ENCODE assay signal across 12 cellular contexts in genomic region chr7:74343281-74344127, GRCh38. TPM values are rescaled to one million over a fixed set of nuclear protein-coding genes. Genes with fewer than 3 reads are reported as not detected.
DNase-seq lines count a peak whose midpoint lies in the region; ATAC-seq, FAIRE-seq and TF ChIP-seq lines count a peak whose summit lies in the region.
"Had no signal": no experiment of that assay in that cellular context is flagged by ENCODE, and none has a peak within 500 bp of the region (broad histone marks: within the 10 kb centered on the region; RNA-seq: fewer than 3 reads in every experiment).

No MANE protein-coding gene starts in this region.

- H3K9me1 ChIP-seq in keratinocyte (ENCODE audit: control insufficient read depth, extremely low read depth, insufficient read depth, low read length), result peaks cover 2% of the 10 kb centered on the region

- H3K4me1 Mint-ChIP-seq in WTC11, result no peaks in the 10 kb centered on the region

- H3K27ac ChIP-seq in keratinocyte (ENCODE audit: control insufficient read depth, insufficient read depth, low read length), result no peak overlapping the region
- H3K27ac ChIP-seq: HL-60 had no signal

- 73 to 83% methylated on average over 14 of the region's 14 CpGs for WGBS in lower leg skin, 2 donors

- H3K4me2 ChIP-seq in keratinocyte (ENCODE audit: control insufficient read depth, extremely low read depth, insufficient read depth, low read depth, low read length), result no peak overlapping the region

- H3K27me3 Mint-ChIP-seq in WTC11 (ENCODE audit: low read depth), result no peaks in the 10 kb centered on the region

- ATAC-seq in WTC11 (no peak), GM18498 (IDR thresholded peaks at IDR 0.05; ENCODE audit: unreplicated experiment) (no peak)

- no peaks in the 10 kb centered on the region for H3K9me3 ChIP-seq in keratinocyte (ENCODE audit: control insufficient read depth, low read depth, low read length)

- intact Hi-C loops in lower leg skin (cut with DNase I; ENCODE audit: low total_unique reads), result no loop called here

- no peak overlapping the region for H3K9ac ChIP-seq in keratinocyte (ENCODE audit: control insufficient read depth, extremely low read depth, insufficient read depth, low read length)

- H3K36me3 Mint-ChIP-seq in WTC11, result peaks cover 18% of the 10 kb centered on the region

- no peak overlapping the region for H3K27ac Mint-ChIP-seq in WTC11

- no peaks in the 10 kb centered on the region for H4K20me1 ChIP-seq in keratinocyte (ENCODE audit: control insufficient read depth, extremely low read depth, insufficient read depth, low read length)

- CTCF ChIA-PET in WTC11 (lab: Charles Lee), result interaction anchor here (1.2 kb wide), 1 partner anchor 57 kb away, joined by 4 read pairs; no protein-coding TSS in a partner anchor

- TF ChIP-seq CTCF in WTC11 (IDR thresholded peaks at IDR 0.05), result no peak
- TF ChIP-seq CTCF in keratinocyte (optimal IDR thresholded peaks at IDR 0.05 in 1 of 3, IDR thresholded peaks at IDR 0.05 in 1 of 3, conservative IDR thresholded peaks at IDR 0.05 in 1 of 3; ENCODE audit: extremely low read depth in 1 of 3, insufficient read depth in 2 of 3, low read length in 3 of 3), result no peak
- TF ChIP-seq CTCF in lower leg skin (IDR thresholded peaks at IDR 0.05), result no peak

- H2AFZ ChIP-seq in keratinocyte (ENCODE audit: control insufficient read depth, low read length), result no peak overlapping the region

- H3K9me3 Mint-ChIP-seq in WTC11, result no peaks in the 10 kb centered on the region

- H3K4me3 ChIP-seq in keratinocyte (ENCODE audit: control insufficient read depth in 2 of 3, extremely low read depth in 1 of 3, insufficient read depth in 2 of 3, low read depth in 1 of 3, low read length in 3 of 3) (no peak overlapping the region), lower leg skin (ENCODE audit: low read depth, poor library complexity, severe bottlenecking) (no peak overlapping the region)

- TF ChIP-seq POLR2A in lower leg skin (IDR thresholded peaks at IDR 0.05), result no peak

- peak; percentile 17 for FAIRE-seq in keratinocyte (lab: Jason Lieb, UNC)
- FAIRE-seq: G401.6 had no signal

- no peaks in the 10 kb centered on the region for H3K27me3 ChIP-seq in keratinocyte (ENCODE audit: control insufficient read depth, extremely low read depth, insufficient read depth, low read length)

- dilution Hi-C loops in keratinocyte (cut with MboI; ENCODE audit: extremely low pct_ligation_motif_present, low sequenced_read_pairs), result no loop called here

- H3K36me3 ChIP-seq in keratinocyte (ENCODE audit: control insufficient read depth in 2 of 2, extremely low read depth in 1 of 2, insufficient read depth in 2 of 2, low read length in 2 of 2), result peaks cover 0 to 1% of the 10 kb centered on the region in 2 experiments

- DNase-seq in AG08395 (ENCODE audit: low spot score) (peak; percentile 91), HCEC 1CT (peak; percentile 85), WTC11 (ENCODE audit: low spot score) (no peak), keratinocyte (ENCODE audit: low read depth, low spot score) (no peak), NCI-H1105 treated with DMSO at 0.1 percent for 48 hours (lab: John Stamatoyannopoulos, UW) (no peak), NCI-H1417 (lab: John Stamatoyannopoulos, UW) (no peak), lower leg skin (ENCODE audit: low spot score in 2 of 2) (no peak)
- DNase-seq: left cardiac atrium, NCI-H748 treated with DMSO at 0.1 percent for 48 hours had no signal

- H3K4me3 Mint-ChIP-seq in WTC11, result no peak overlapping the region

- POLR2A ChIA-PET in WTC11 (lab: Charles Lee), result interaction anchor here (0.7 kb wide), 1 partner anchor 730 kb away, joined by 3 read pairs; no protein-coding TSS in a partner anchor

- H3K4me1 ChIP-seq in keratinocyte (ENCODE audit: control insufficient read depth, extremely low read depth, insufficient read depth, low read length), result peaks cover 8% of the 10 kb centered on the region

- no peaks in the 10 kb centered on the region for H3K79me2 ChIP-seq in keratinocyte (ENCODE audit: control insufficient read depth, insufficient read depth, low read length)

TF ChIP-seq in WTC11, 78 proteins besides CTCF, POLR2A, EP300 and RAD21:
- TF ChIP-seq MLX (CRISPR knock-in tag; IDR thresholded peaks at IDR 0.05) (no peak), ZNF121 (CRISPR knock-in tag; IDR thresholded peaks at IDR 0.05) (0 out of 2 replicates have a peak, but pooled peaks have one; percentile 56), FOXP1 (CRISPR knock-in tag; IDR thresholded peaks at IDR 0.05; ENCODE audit: borderline replicate concordance) (no peak)

RNA-seq across cellular contexts. Expression of gene CLIP2, which starts 54.3 kb away (rescaled TPM):
- total RNA-seq in WTC11 (2021) (48.1 to 49.7 TPM (median 48.4 TPM) in 3 replicates), lower leg skin (10 to 100 TPM; 29.1 to 60.2 (median 52.5) TPM)
- polyA plus RNA-seq in keratinocyte, result 2.6 to 4.1 TPM (median 3.8 TPM) in 3 replicates
- polyA plus RNA-seq in keratinocyte (2011; ENCODE audit: low read depth), result 20.4 TPM
- 2.1 and 5.5 TPM in 2 replicates for polyA plus RNA-seq in keratinocyte (2011; cell fraction: cytosol; rRNA removed)
- polyA plus RNA-seq in keratinocyte (2011; cell fraction: nucleus; rRNA removed), result 8.1 and 12.2 TPM in 2 replicates
- 8.4 and 18.0 TPM in 2 replicates for polyA plus RNA-seq in keratinocyte (2012; ENCODE audit: low replicate concordance)
- polyA minus RNA-seq in keratinocyte, result 5.5 to 21.8 TPM (median 5.9 TPM) in 3 replicates
- 10.0 TPM for polyA minus RNA-seq in keratinocyte (2011; cell fraction: cytosol; rRNA and poly(A)+ RNA removed)
- 9.7 and 13.0 TPM in 2 replicates for polyA minus RNA-seq in keratinocyte (2011; cell fraction: nucleus; rRNA and poly(A)+ RNA removed)

Comparison
In these comparisons a context has a peak if more than half of its experiments do, and no peak if none do; other contexts are left out.
1. DNase-seq: peak in AG08395 (single experiment) and HCEC 1CT (single experiment); none in WTC11 (single experiment), keratinocyte (single experiment), NCI-H1105 treated with DMSO at 0.1 percent for 48 hours (single experiment), NCI-H1417 (0 of 3) and lower leg skin (0 of 2).